ENCODE assay signal across 1 cellular context in genomic region chr17:45334231-45334630, GRCh38.
TF ChIP-seq lines count a peak whose summit lies in the region.

No MANE protein-coding gene starts in this region.

TF ChIP-seq in WTC11, 78 proteins besides CTCF, POLR2A, EP300 and RAD21 (continued from another document):
- no peak for TF ChIP-seq E2F4 (CRISPR knock-in tag; IDR thresholded peaks at IDR 0.05; ENCODE audit: borderline replicate concordance, low read depth)
- TF ChIP-seq OVOL2 (CRISPR knock-in tag; IDR thresholded peaks at IDR 0.05; ENCODE audit: borderline replicate concordance): no peak
- no peak for TF ChIP-seq ELF4 (CRISPR knock-in tag; IDR thresholded peaks at IDR 0.05; ENCODE audit: low read depth)
- no peak for TF ChIP-seq MAX (CRISPR knock-in tag; IDR thresholded peaks at IDR 0.05)
- no peak for TF ChIP-seq ZNF396 (CRISPR knock-in tag; IDR thresholded peaks at IDR 0.05; ENCODE audit: borderline replicate concordance)
